ENCODE assay signal across 8 cellular contexts in the genomic region with DNA sequence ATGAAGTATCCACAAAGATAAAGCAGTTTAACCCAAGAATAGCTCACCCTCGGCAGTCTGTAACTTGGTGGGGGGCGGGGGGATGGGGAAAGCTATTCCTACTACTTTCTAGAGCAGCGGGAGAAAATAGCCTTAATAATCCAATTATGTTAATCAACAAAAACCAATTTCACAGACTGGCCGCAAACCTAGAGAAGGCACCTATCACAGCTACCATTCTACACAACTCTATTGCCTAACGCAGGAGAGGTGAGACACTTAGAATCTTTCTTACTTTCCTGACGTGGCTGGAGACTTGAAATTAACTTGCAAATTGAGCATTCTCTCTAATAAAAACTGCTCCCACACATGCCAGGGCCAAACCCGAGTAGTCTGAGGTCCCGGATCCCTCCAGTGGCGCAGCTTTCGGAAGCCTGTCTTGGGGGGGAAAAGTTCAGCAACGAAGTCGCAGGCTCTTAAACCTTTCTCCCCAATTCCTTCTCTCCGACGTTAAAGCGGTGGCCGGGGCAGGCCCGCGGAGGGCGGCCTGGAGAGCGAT. TPM values are rescaled to one million over a fixed set of nuclear protein-coding genes. Genes with fewer than 3 reads are reported as not detected.
DNase-seq lines count a peak whose midpoint lies in the region; ATAC-seq and TF ChIP-seq lines count a peak whose summit lies in the region.

No MANE protein-coding gene starts in this region.

- H3K9me3 Mint-ChIP-seq in activated CD8-positive, alpha-beta T cell treated with anti-CD3 and anti-CD28 coated beads, Interleukin-2, amount 10 ng/mL, durations not matched to agents 7 days and 5 days (ENCODE audit: insufficient read depth) = no peaks in the 10 kb centered on the region

- no peaks in the 10 kb centered on the region; the same call in 1 of the 2 replicates for H3K4me1 ChIP-seq in iPS-20b (ENCODE audit: insufficient read depth, low read length)
- peaks cover 2 to 22% (median 14%) of the 10 kb centered on the region in 5 donors for H3K4me1 ChIP-seq in subcutaneous abdominal adipose tissue (ENCODE audit: control insufficient read depth in 5 of 5, insufficient read depth in 5 of 5, low read length in 5 of 5)

- H3K4me3 ChIP-seq in GM06990 (replicated peaks; ENCODE audit: low read depth, low read length) (peak overlapping the region; percentile 96), iPS-20b (ENCODE audit: low read length) (peak overlapping the region; percentile 89), subcutaneous abdominal adipose tissue (ENCODE audit: low read depth in 1 of 5, low read length in 5 of 5) (peak overlapping the region; percentile 81 to 92 (median 88))

- H3K36me3 ChIP-seq in GM06990 (ENCODE audit: control insufficient read depth, insufficient read depth, low read length) (peaks cover 2% of the 10 kb centered on the region), iPS-20b (ENCODE audit: insufficient read depth, low read depth, low read length) (peaks cover 27% of the 10 kb centered on the region), subcutaneous abdominal adipose tissue (ENCODE audit: control insufficient read depth in 5 of 5, insufficient read depth in 5 of 5, low read length in 5 of 5) (peaks cover under 1 to 19% (median 13%) of the 10 kb centered on the region in 5 donors)

- H3K4me3 Mint-ChIP-seq in activated CD8-positive, alpha-beta T cell treated with anti-CD3 and anti-CD28 coated beads, Interleukin-2, amount 10 ng/mL, durations not matched to agents 7 days and 5 days = peak overlapping the region; percentile 95

- H3K9me3 ChIP-seq in iPS-20b (ENCODE audit: insufficient read depth, low read depth, low read length) (no peaks in the 10 kb centered on the region), subcutaneous abdominal adipose tissue (ENCODE audit: control insufficient read depth in 5 of 5, low read length in 5 of 5) (no peaks in the 10 kb centered on the region)

- TF ChIP-seq CTCF in GM06990 (IDR thresholded peaks at IDR 0.05; ENCODE audit: insufficient read depth, low read length, poor library complexity, severe bottlenecking) = no peak

- peaks cover 44% of the 10 kb centered on the region for H3K36me3 Mint-ChIP-seq in activated CD8-positive, alpha-beta T cell treated with anti-CD3 and anti-CD28 coated beads, Interleukin-2, amount 10 ng/mL, durations not matched to agents 7 days and 5 days (ENCODE audit: low read depth)

- CTCF ChIA-PET in activated CD8-positive, alpha-beta T cell treated with anti-CD3 and anti-CD28 coated beads, Interleukin-2, amount 10 ng/mL, durations not matched to agents 7 days and 5 days (lab: Charles Lee) = interaction anchor here (0.7 to 3.3 kb wide), 14 partner anchors 10 to 249 kb away, joined by 3 to 13 read pairs (median 4); a partner anchor contains a TSS

- H3K27ac ChIP-seq in iPS-20b (ENCODE audit: low read length) (no peak overlapping the region), subcutaneous abdominal adipose tissue (ENCODE audit: low read depth, low read length) (peak overlapping the region; percentile 75)

- POLR2A ChIA-PET in activated CD8-positive, alpha-beta T cell treated with anti-CD3 and anti-CD28 coated beads, Interleukin-2, amount 10 ng/mL, durations not matched to agents 7 days and 5 days (lab: Charles Lee) = interaction anchor here (0.6 to 1.8 kb wide), 7 partner anchors 11 to 247 kb away, joined by 3 to 5 read pairs (median 3); no protein-coding TSS in a partner anchor

- H3K9ac ChIP-seq in iPS-20b (ENCODE audit: low read depth, low read length) (peak overlapping the region; percentile 84), subcutaneous abdominal adipose tissue (ENCODE audit: low read length in 5 of 5) (peak overlapping the region; percentile 22 to 96 (median 93))

- H3K4me1 Mint-ChIP-seq in activated CD8-positive, alpha-beta T cell treated with anti-CD3 and anti-CD28 coated beads, Interleukin-2, amount 10 ng/mL, durations not matched to agents 7 days and 5 days (ENCODE audit: low read depth) = peaks cover 57% of the 10 kb centered on the region

- no peaks in the 10 kb centered on the region for H3K27me3 ChIP-seq in GM06990 (replicated peaks; ENCODE audit: control insufficient read depth, insufficient read depth, low read length)
- H3K27me3 ChIP-seq in iPS-20b (ENCODE audit: insufficient read depth, low read length) = no peaks in the 10 kb centered on the region
- H3K27me3 ChIP-seq in subcutaneous abdominal adipose tissue (ENCODE audit: control insufficient read depth in 5 of 5, insufficient read depth in 4 of 5, low read length in 5 of 5) = no peaks in the 10 kb centered on the region

- H3K27me3 Mint-ChIP-seq in activated CD8-positive, alpha-beta T cell treated with anti-CD3 and anti-CD28 coated beads, Interleukin-2, amount 10 ng/mL, durations not matched to agents 7 days and 5 days (ENCODE audit: low read depth) = no peaks in the 10 kb centered on the region

- peak; percentile 7 for ATAC-seq in HG02840 (IDR thresholded peaks at IDR 0.05; ENCODE audit: low FRiP score, unreplicated experiment)
- ATAC-seq in activated CD8-positive, alpha-beta T cell treated with anti-CD3 and anti-CD28 coated beads, Interleukin-2, amount 10 ng/mL, durations not matched to agents 7 days and 5 days = no peak

- H3K27ac Mint-ChIP-seq in activated CD8-positive, alpha-beta T cell treated with anti-CD3 and anti-CD28 coated beads, Interleukin-2, amount 10 ng/mL, durations not matched to agents 7 days and 5 days = peak overlapping the region; percentile 83

- no peak for DNase-seq in GM06990 (ENCODE audit: extremely low read depth, insufficient read length)
- no peak for DNase-seq in activated CD8-positive, alpha-beta T cell treated with anti-CD3 and anti-CD28 coated beads, Interleukin-2, amount 10 ng/mL, durations not matched to agents 7 days and 5 days
- no peak for DNase-seq in activated CD4-positive, CD25-positive, alpha-beta regulatory T cell treated with anti-CD3 and anti-CD28 coated beads, Interleukin-2, amount 50 U/mL, for 72 hours
- DNase-seq in mesenteric fat pad (ENCODE audit: low spot score) = no peak
- no peak for DNase-seq in 8988T

RNA-seq across cellular contexts. Expression of a gene that starts 0.8 kb away (rescaled TPM):
- 10 to 100 TPM; 49.8 to 55.9 TPM for total RNA-seq in activated CD8-positive, alpha-beta T cell treated with anti-CD3 and anti-CD28 coated beads, Interleukin-2, amount 10 ng/mL, durations not matched to agents 7 days and 5 days
- total RNA-seq in mesenteric fat pad = 31.9 TPM

RNA-seq across cellular contexts. Expression of a gene that starts 0.9 kb away (rescaled TPM):
- 10 to 100 TPM; 18.7 to 23.1 TPM for total RNA-seq in activated CD8-positive, alpha-beta T cell treated with anti-CD3 and anti-CD28 coated beads, Interleukin-2, amount 10 ng/mL, durations not matched to agents 7 days and 5 days
- 10.0 TPM for total RNA-seq in mesenteric fat pad

RNA-seq across cellular contexts. Expression of a gene that starts 33.4 kb away (rescaled TPM):
- 10 to 100 TPM; 36.0 to 36.6 TPM for total RNA-seq in activated CD8-positive, alpha-beta T cell treated with anti-CD3 and anti-CD28 coated beads, Interleukin-2, amount 10 ng/mL, durations not matched to agents 7 days and 5 days
- total RNA-seq in mesenteric fat pad = 34.5 TPM

RNA-seq across cellular contexts. Expression of a gene that starts 34.5 kb away (rescaled TPM):
- total RNA-seq in activated CD8-positive, alpha-beta T cell treated with anti-CD3 and anti-CD28 coated beads, Interleukin-2, amount 10 ng/mL, durations not matched to agents 7 days and 5 days = 10 to 100 TPM; 65.9 to 67.8 TPM
- total RNA-seq in mesenteric fat pad = 35.6 TPM
